ENCODE assay signal across 17 cellular contexts in genomic region chr17:75725504-75725903, GRCh38. TPM values are rescaled to one million over a fixed set of nuclear protein-coding genes. Genes with fewer than 3 reads are reported as not detected.
A peak's percentile ranks its signal among the peaks of the same experiment; 100 is the strongest.
DNase-seq lines count a peak whose midpoint lies in the region; ATAC-seq, FAIRE-seq and TF ChIP-seq lines count a peak whose summit lies in the region.
"Had no signal": no experiment of that assay in that cellular context is flagged by ENCODE, and none has a peak within 500 bp of the region (broad histone marks: within the 10 kb centered on the region; RNA-seq: fewer than 3 reads in every experiment).

No MANE protein-coding gene starts in this region.

- DNase-seq in breast epithelium (ENCODE audit: low spot score in 2 of 2) (no peak), MCF 10A (ENCODE audit: unreplicated experiment) (no peak), K562 (ENCODE audit: extremely low read depth in 1 of 4, low spot score in 3 of 4) (no peak), osteoblast (ENCODE audit: insufficient read length, low spot score, missing footprints) (peak; percentile 42), mesenteric fat pad (ENCODE audit: low spot score) (no peak), coronary artery (ENCODE audit: low spot score) (no peak)
- DNase-seq: CD8-positive, alpha-beta T cell; COR-L47; DMS153; DMS79 treated with DMSO at 0.1 percent for 48 hours; GDM1; H9 had no signal

- no peak for TF ChIP-seq EP300 in K562 (IDR thresholded peaks at IDR 0.05; ENCODE audit: low read length)

- H3K9me3 Mint-ChIP-seq in MCF 10A (ENCODE audit: unreplicated experiment): no peaks in the 10 kb centered on the region
- H3K9me3 Mint-ChIP-seq: CD8-positive, alpha-beta T cell; GM23338; H9 had no signal

- no peaks in the 10 kb centered on the region for H3K79me2 ChIP-seq in K562 (ENCODE audit: control insufficient read depth, insufficient read depth, low read length)
- H3K79me2 ChIP-seq in osteoblast (ENCODE audit: insufficient read depth, low read length): no peaks in the 10 kb centered on the region

- peaks cover 3% of the 10 kb centered on the region in 2 donors for H3K27me3 ChIP-seq in breast epithelium
- peaks cover 16 to 58% of the 10 kb centered on the region in 2 experiments for H3K27me3 ChIP-seq in K562 (ENCODE audit: control insufficient read depth in 2 of 2, insufficient read depth in 2 of 2, low read length in 2 of 2)
- peaks cover 20% of the 10 kb centered on the region for H3K27me3 ChIP-seq in osteoblast (ENCODE audit: insufficient read depth, low read length)

- no peak for TF ChIP-seq RAD21 in K562 (CRISPR knock-in tag; conservative IDR thresholded peaks at IDR 0.05 in 1 of 2, IDR thresholded peaks at IDR 0.05 in 1 of 2)

- no peak overlapping the region for H3K27ac Mint-ChIP-seq in MCF 10A (ENCODE audit: low read depth, unreplicated experiment)
- H3K27ac Mint-ChIP-seq: CD8-positive, alpha-beta T cell; GM23338 had no signal

- H3K27me3 Mint-ChIP-seq in MCF 10A (ENCODE audit: insufficient read depth, unreplicated experiment): no peaks in the 10 kb centered on the region

- H3K4me3 ChIP-seq in breast epithelium: peak overlapping the region in 1 of 3 donors; percentile 5
- no peak overlapping the region for H3K4me3 ChIP-seq in K562
- no peak overlapping the region for H3K4me3 ChIP-seq in osteoblast (ENCODE audit: insufficient read depth, low read length)
- no peak overlapping the region for H3K4me3 ChIP-seq in coronary artery
- H3K4me3 ChIP-seq: GM23338 had no signal

- TF ChIP-seq CTCF in breast epithelium (IDR thresholded peaks at IDR 0.05) (no peak), MCF 10A (IDR thresholded peaks at IDR 0.05; ENCODE audit: unreplicated experiment) (no peak), K562 (IDR thresholded peaks at IDR 0.05 in 2 of 3, conservative IDR thresholded peaks at IDR 0.05 in 1 of 3; ENCODE audit: insufficient read depth in 2 of 3, low read depth in 1 of 3, low read length in 3 of 3) (no peak), osteoblast (IDR thresholded peaks at IDR 0.05; ENCODE audit: extremely low read depth, low read depth, low read length) (no peak), coronary artery (IDR thresholded peaks at IDR 0.05) (no peak)

- H3K36me3 Mint-ChIP-seq in MCF 10A (ENCODE audit: insufficient read depth, unreplicated experiment): peaks cover 85% of the 10 kb centered on the region
- H3K36me3 Mint-ChIP-seq: CD8-positive, alpha-beta T cell had no signal

- H4K20me1 ChIP-seq in K562 (replicated peaks; ENCODE audit: control insufficient read depth, insufficient read depth, low read length): no peaks in the 10 kb centered on the region; the same call in 1 of the 2 replicates
- H4K20me1 ChIP-seq in osteoblast (ENCODE audit: insufficient read depth, low read length): no peaks in the 10 kb centered on the region

- no peak overlapping the region for H3K9ac ChIP-seq in K562 (ENCODE audit: insufficient read depth in 1 of 2, low read depth in 2 of 2, low read length in 2 of 2)

- no peak overlapping the region for H3K4me3 Mint-ChIP-seq in MCF 10A (ENCODE audit: unreplicated experiment)
- H3K4me3 Mint-ChIP-seq: CD14-positive monocyte; CD8-positive, alpha-beta T cell; GM23338; H9 had no signal

- ATAC-seq in K562: no peak
- ATAC-seq: CD8-positive, alpha-beta T cell; GM23338 had no signal

- in situ Hi-C loops in K562 (cut with MboI): no loop called here

- intact Hi-C loops in breast epithelium (cut with DNase I; ENCODE audit: low total_unique reads): no loop called here
- intact Hi-C loops in MCF 10A (cut with micrococcal nuclease): no loop called here
- intact Hi-C loops in K562 (cut with micrococcal nuclease): no loop called here

- H3K27ac ChIP-seq in breast epithelium: peak overlapping the region; percentile 19 to 21
- H3K27ac ChIP-seq in K562 (ENCODE audit: extremely low read depth, low read depth, low read length): no peak overlapping the region
- H3K27ac ChIP-seq in osteoblast (ENCODE audit: low read depth, low read length): no peak overlapping the region
- no peak overlapping the region for H3K27ac ChIP-seq in coronary artery
- H3K27ac ChIP-seq: 22Rv1 had no signal

- CTCF ChIA-PET in MCF 10A (lab: Yijun Ruan, JAX): interaction anchor here (0.6 to 1.4 kb wide), 6 partner anchors 22 to 54 kb away, joined by 3 to 8 read pairs (median 4); no protein-coding TSS in a partner anchor
- CTCF ChIA-PET in K562 (lab: Yijun Ruan, JAX; ENCODE audit: low intra/inter-chr PET ratio): no interaction called here

- TF ChIP-seq POLR2A in breast epithelium (IDR thresholded peaks at IDR 0.05) (no peak), K562 (conservative IDR thresholded peaks at IDR 0.05) (no peak)

- POLR2A ChIA-PET in MCF 10A (lab: Yijun Ruan, JAX): interaction anchor here (1.2 to 28.4 kb wide), 3 partner anchors 12 to 59 kb away, joined by 4 to 748 read pairs (median 18); partner anchors contain the start of genes RECQL5 and SAP30BP
- POLR2A ChIA-PET in K562 (lab: Yijun Ruan, JAX): interaction anchor here (0.6 to 1.9 kb wide), 6 partner anchors 9 to 172 kb away, joined by 3 to 4 read pairs (median 4); no protein-coding TSS in a partner anchor

- H2AFZ ChIP-seq in K562 (ENCODE audit: low read depth, low read length) (no peak overlapping the region), osteoblast (ENCODE audit: low read length) (no peak overlapping the region)
- H2AFZ ChIP-seq: GM23338 had no signal

- BruUV-seq in MCF 10A (replicated peaks; lab: Mats Ljungman, UMichigan) (no TSS peak), K562 (replicated peaks; lab: Mats Ljungman, UMichigan) (no TSS peak)

- H3K9me3 ChIP-seq in breast epithelium (no peaks in the 10 kb centered on the region), K562 (replicated peaks; ENCODE audit: control insufficient read depth, insufficient read depth, low read depth, low read length) (no peaks in the 10 kb centered on the region), osteoblast (ENCODE audit: low read depth, low read length) (no peaks in the 10 kb centered on the region)

- no peaks in the 10 kb centered on the region for H3K4me1 ChIP-seq in breast epithelium
- peaks cover 0 to 48% of the 10 kb centered on the region in 2 experiments; a peak in 3 of 5 replicates for H3K4me1 ChIP-seq in K562 (replicated peaks in 1 of 2; ENCODE audit: control insufficient read depth in 2 of 2, insufficient read depth in 2 of 2, low read length in 2 of 2)
- no peaks in the 10 kb centered on the region for H3K4me1 ChIP-seq in osteoblast (ENCODE audit: insufficient read depth, low read length)

- no peaks in the 10 kb centered on the region for H3K9me1 ChIP-seq in K562 (ENCODE audit: control insufficient read depth, insufficient read depth, low read length)

- 2% methylated on average over 7 of the region's 7 CpGs for WGBS in K562 (ENCODE audit: insufficient coverage, low coverage, missing lambda C conversion rate)

- H3K4me2 ChIP-seq in K562 (ENCODE audit: insufficient read depth, low read length) (no peak overlapping the region), osteoblast (ENCODE audit: insufficient read depth, low read length) (no peak overlapping the region)
- H3K4me2 ChIP-seq: GM23338 had no signal

- no peak for FAIRE-seq in K562 (lab: Jason Lieb, UNC)
- FAIRE-seq: D721Med, GM12892 had no signal

- H3K36me3 ChIP-seq in breast epithelium (no peaks in the 10 kb centered on the region), K562 (ENCODE audit: control insufficient read depth, insufficient read depth, low read length) (no peaks in the 10 kb centered on the region), osteoblast (ENCODE audit: insufficient read depth, low read length) (no peaks in the 10 kb centered on the region)

- peaks cover 6% of the 10 kb centered on the region for H3K4me1 Mint-ChIP-seq in MCF 10A (ENCODE audit: insufficient read depth, unreplicated experiment)

RNA-seq across cellular contexts. Expression of gene ITGB4, which starts 4.2 kb away (rescaled TPM):
- total RNA-seq in breast epithelium (100 to 1,000 TPM in 1 of 3 donors, 10 to 100 TPM in 1, 1 to 10 TPM in 1; 9.8 to 125 (median 67.2) TPM), MCF 10A (2022) (727 and 1,054 TPM in 2 replicates), K562 (2014; rRNA removed) (0.05 and 0.82 TPM in 2 replicates), K562 (2014; rRNA removed; fragmentation: Illumina TruSeq; extraction: Trizol) (not detected in 2 replicates), K562 (2015; rRNA removed; fragmentation: Illumina TruSeq; extraction: Trizol) (0.25 and 0.26 TPM in 2 replicates), K562 (2021) (0.89 and 2.8 TPM in 2 replicates), osteoblast (0.29 and 0.36 TPM in 2 replicates), mesenteric fat pad (13.9 TPM)
- total RNA-seq in K562 (2011; cell fraction: chromatin; rRNA removed; ENCODE audit: low replicate concordance): 0.84 and 1.1 TPM in 2 replicates
- total RNA-seq in K562 (2011; cell fraction: nucleolus; rRNA removed): 1.7 and 2.4 TPM in 2 replicates
- total RNA-seq in K562 (2011; cell fraction: nucleoplasm; rRNA removed): 1.4 and 1.9 TPM in 2 replicates
- polyA plus RNA-seq in K562 (2011; rRNA removed) (0.95 and 1.3 TPM in 2 replicates), K562 (2014; fragmentation: Illumina TruSeq; extraction: Trizol) (0.58 and 0.86 TPM in 2 replicates), K562 (2014; fragmentation: Nextera tagmentation; extraction: Ambion mirVana) (not detected), K562 (2014; rRNA removed) (0.93 and 1.2 TPM in 2 replicates)
- 1.1 and 2.0 TPM in 2 replicates for polyA plus RNA-seq in K562 (2011; cell fraction: cytosol; rRNA removed)
- 2.3 and 2.6 TPM in 2 replicates for polyA plus RNA-seq in K562 (2011; cell fraction: nucleus; rRNA removed)
- polyA plus RNA-seq in K562 (2012): 1.9 and 4.1 TPM in 2 replicates
- polyA minus RNA-seq in K562 (2011; rRNA and poly(A)+ RNA removed): 0.24 and 0.32 TPM in 2 replicates
- 3.4 and 4.2 TPM in 2 replicates for polyA minus RNA-seq in K562 (2011; cell fraction: cytosol; rRNA and poly(A)+ RNA removed)
- 0.89 and 1.2 TPM in 2 replicates for polyA minus RNA-seq in K562 (2011; cell fraction: nucleus; rRNA and poly(A)+ RNA removed)

RNA-seq across cellular contexts. Expression of gene GALK1, which starts 39.5 kb away (rescaled TPM):
- 10 to 100 TPM; 21.9 to 32.1 (median 24.9) TPM for total RNA-seq in breast epithelium
- total RNA-seq in MCF 10A (2022): 8.7 and 9.8 TPM in 2 replicates
- total RNA-seq in K562 (2011; cell fraction: chromatin; rRNA removed; ENCODE audit: low replicate concordance): 12.6 and 46.2 TPM in 2 replicates
- 46.2 and 53.6 TPM in 2 replicates for total RNA-seq in K562 (2011; cell fraction: nucleolus; rRNA removed)
- 21.6 and 27.1 TPM in 2 replicates for total RNA-seq in K562 (2011; cell fraction: nucleoplasm; rRNA removed)
- total RNA-seq in K562 (2014; rRNA removed): 51.6 and 58.5 TPM in 2 replicates
- 2.2 and 4.2 TPM in 2 replicates for total RNA-seq in K562 (2014; rRNA removed; fragmentation: Illumina TruSeq; extraction: Trizol)
- 23.2 and 23.4 TPM in 2 replicates for total RNA-seq in K562 (2015; rRNA removed; fragmentation: Illumina TruSeq; extraction: Trizol)
- 41.6 and 46.7 TPM in 2 replicates for total RNA-seq in K562 (2021)
- polyA plus RNA-seq in K562 (2011; rRNA removed): 17.4 and 31.4 TPM in 2 replicates
- 40.3 and 101 TPM in 2 replicates for polyA plus RNA-seq in K562 (2011; cell fraction: cytosol; rRNA removed)
- polyA plus RNA-seq in K562 (2011; cell fraction: nucleus; rRNA removed): 71.0 and 91.6 TPM in 2 replicates
- polyA plus RNA-seq in K562 (2012): 29.9 and 60.2 TPM in 2 replicates
- 6.1 and 15.8 TPM in 2 replicates for polyA plus RNA-seq in K562 (2014; fragmentation: Illumina TruSeq; extraction: Trizol)
- 1 to 10 TPM in 1 of 2 experiments, under 1 TPM in 1; 0.45 to 2.1 TPM for polyA plus RNA-seq in K562 (2014; fragmentation: Nextera tagmentation; extraction: Ambion mirVana)
- 36.4 and 40.3 TPM in 2 replicates for polyA plus RNA-seq in K562 (2014; rRNA removed)
- polyA minus RNA-seq in K562 (2011; rRNA and poly(A)+ RNA removed): 7.4 and 9.8 TPM in 2 replicates
- 23.4 and 30.8 TPM in 2 replicates for polyA minus RNA-seq in K562 (2011; cell fraction: cytosol; rRNA and poly(A)+ RNA removed)
- 18.3 and 25.1 TPM in 2 replicates for polyA minus RNA-seq in K562 (2011; cell fraction: nucleus; rRNA and poly(A)+ RNA removed)
- total RNA-seq in osteoblast: 25.3 and 27.7 TPM in 2 replicates
- 26.4 TPM for total RNA-seq in mesenteric fat pad

RNA-seq across cellular contexts. Expression of gene SAP30BP, which starts 58.4 kb away (rescaled TPM):
- total RNA-seq in breast epithelium: 10 to 100 TPM; 68.3 to 89.5 (median 86.1) TPM
- total RNA-seq in MCF 10A (2022): 108 and 123 TPM in 2 replicates
- total RNA-seq in K562 (2011; cell fraction: chromatin; rRNA removed; ENCODE audit: low replicate concordance): 143 and 213 TPM in 2 replicates
- total RNA-seq in K562 (2011; cell fraction: nucleolus; rRNA removed): 100 and 111 TPM in 2 replicates
- total RNA-seq in K562 (2011; cell fraction: nucleoplasm; rRNA removed): 123 and 149 TPM in 2 replicates
- total RNA-seq in K562 (2014; rRNA removed): 57.9 and 59.7 TPM in 2 replicates
- 45.3 and 51.8 TPM in 2 replicates for total RNA-seq in K562 (2014; rRNA removed; fragmentation: Illumina TruSeq; extraction: Trizol)
- 62.4 and 64.7 TPM in 2 replicates for total RNA-seq in K562 (2015; rRNA removed; fragmentation: Illumina TruSeq; extraction: Trizol)
- total RNA-seq in K562 (2021): 60.6 and 71.7 TPM in 2 replicates
- 69.3 and 70.7 TPM in 2 replicates for polyA plus RNA-seq in K562 (2011; rRNA removed)
- 58.9 and 85.2 TPM in 2 replicates for polyA plus RNA-seq in K562 (2011; cell fraction: cytosol; rRNA removed)
- 164 and 209 TPM in 2 replicates for polyA plus RNA-seq in K562 (2011; cell fraction: nucleus; rRNA removed)
- 49.6 and 51.6 TPM in 2 replicates for polyA plus RNA-seq in K562 (2012)
- polyA plus RNA-seq in K562 (2014; fragmentation: Illumina TruSeq; extraction: Trizol): 90.8 and 91.7 TPM in 2 replicates
- 100 to 1,000 TPM; 103 to 154 TPM for polyA plus RNA-seq in K562 (2014; fragmentation: Nextera tagmentation; extraction: Ambion mirVana)
- polyA plus RNA-seq in K562 (2014; rRNA removed): 67.8 and 86.4 TPM in 2 replicates
- polyA minus RNA-seq in K562 (2011; rRNA and poly(A)+ RNA removed): 49.7 and 52.3 TPM in 2 replicates
- polyA minus RNA-seq in K562 (2011; cell fraction: cytosol; rRNA and poly(A)+ RNA removed): 25.6 and 27.8 TPM in 2 replicates
- 44.7 and 59.0 TPM in 2 replicates for polyA minus RNA-seq in K562 (2011; cell fraction: nucleus; rRNA and poly(A)+ RNA removed)
- total RNA-seq in osteoblast: 48.1 and 60.7 TPM in 2 replicates
- 86.0 TPM for total RNA-seq in mesenteric fat pad

RNA-seq across cellular contexts. Expression of gene RECQL5, which starts 58.5 kb away (rescaled TPM):
- total RNA-seq in breast epithelium (10 to 100 TPM; 10.7 to 22.8 (median 14.1) TPM), MCF 10A (2022) (36.3 and 47.9 TPM in 2 replicates), K562 (2014; rRNA removed) (25.2 and 26.8 TPM in 2 replicates), K562 (2014; rRNA removed; fragmentation: Illumina TruSeq; extraction: Trizol) (12.3 and 14.5 TPM in 2 replicates), K562 (2015; rRNA removed; fragmentation: Illumina TruSeq; extraction: Trizol) (15.2 and 15.9 TPM in 2 replicates), K562 (2021) (34.8 and 35.7 TPM in 2 replicates), osteoblast (17.7 and 24.5 TPM in 2 replicates), mesenteric fat pad (12.7 TPM)
- total RNA-seq in K562 (2011; cell fraction: chromatin; rRNA removed; ENCODE audit: low replicate concordance): 97.0 and 197 TPM in 2 replicates
- total RNA-seq in K562 (2011; cell fraction: nucleolus; rRNA removed): 104 and 108 TPM in 2 replicates
- total RNA-seq in K562 (2011; cell fraction: nucleoplasm; rRNA removed): 77.7 and 81.3 TPM in 2 replicates
- polyA plus RNA-seq in K562 (2011; rRNA removed) (16.4 and 20.4 TPM in 2 replicates), K562 (2014; fragmentation: Illumina TruSeq; extraction: Trizol) (23.1 and 27.9 TPM in 2 replicates), K562 (2014; fragmentation: Nextera tagmentation; extraction: Ambion mirVana) (1 to 10 TPM; 4.1 to 5.8 TPM), K562 (2014; rRNA removed) (23.1 and 27.1 TPM in 2 replicates)
- 10.3 and 14.7 TPM in 2 replicates for polyA plus RNA-seq in K562 (2011; cell fraction: cytosol; rRNA removed)
- 132 and 169 TPM in 2 replicates for polyA plus RNA-seq in K562 (2011; cell fraction: nucleus; rRNA removed)
- 19.7 and 37.0 TPM in 2 replicates for polyA plus RNA-seq in K562 (2012)
- polyA minus RNA-seq in K562 (2011; rRNA and poly(A)+ RNA removed): 20.8 and 22.5 TPM in 2 replicates
- 11.2 and 20.5 TPM in 2 replicates for polyA minus RNA-seq in K562 (2011; cell fraction: cytosol; rRNA and poly(A)+ RNA removed)
- 31.6 and 42.1 TPM in 2 replicates for polyA minus RNA-seq in K562 (2011; cell fraction: nucleus; rRNA and poly(A)+ RNA removed)

RNA-seq across cellular contexts. Expression of gene UNK, which starts 59.1 kb away (rescaled TPM):
- total RNA-seq in breast epithelium (10 to 100 TPM; 18.7 to 43.3 (median 28.5) TPM), MCF 10A (2022) (12.3 and 16.0 TPM in 2 replicates), K562 (2014; rRNA removed) (12.8 and 16.0 TPM in 2 replicates), K562 (2014; rRNA removed; fragmentation: Illumina TruSeq; extraction: Trizol) (24.8 and 27.6 TPM in 2 replicates), K562 (2015; rRNA removed; fragmentation: Illumina TruSeq; extraction: Trizol) (25.8 and 27.7 TPM in 2 replicates), K562 (2021) (22.2 and 26.7 TPM in 2 replicates), osteoblast (18.5 and 23.6 TPM in 2 replicates), mesenteric fat pad (24.6 TPM)
- 112 and 148 TPM in 2 replicates for total RNA-seq in K562 (2011; cell fraction: chromatin; rRNA removed; ENCODE audit: low replicate concordance)
- total RNA-seq in K562 (2011; cell fraction: nucleolus; rRNA removed): 60.9 and 67.9 TPM in 2 replicates
- 116 and 161 TPM in 2 replicates for total RNA-seq in K562 (2011; cell fraction: nucleoplasm; rRNA removed)
- polyA plus RNA-seq in K562 (2011; rRNA removed) (38.6 and 38.7 TPM in 2 replicates), K562 (2014; fragmentation: Illumina TruSeq; extraction: Trizol) (36.5 and 38.1 TPM in 2 replicates), K562 (2014; fragmentation: Nextera tagmentation; extraction: Ambion mirVana) (10 to 100 TPM; 13.7 to 18.8 TPM), K562 (2014; rRNA removed) (24.2 and 25.4 TPM in 2 replicates)
- polyA plus RNA-seq in K562 (2011; cell fraction: cytosol; rRNA removed): 17.7 and 26.9 TPM in 2 replicates
- 31.3 and 35.3 TPM in 2 replicates for polyA plus RNA-seq in K562 (2011; cell fraction: nucleus; rRNA removed)
- 20.2 and 24.9 TPM in 2 replicates for polyA plus RNA-seq in K562 (2012)
- polyA minus RNA-seq in K562 (2011; rRNA and poly(A)+ RNA removed): 25.3 and 43.9 TPM in 2 replicates
- polyA minus RNA-seq in K562 (2011; cell fraction: cytosol; rRNA and poly(A)+ RNA removed): 6.6 and 14.4 TPM in 2 replicates
- 17.8 and 34.1 TPM in 2 replicates for polyA minus RNA-seq in K562 (2011; cell fraction: nucleus; rRNA and poly(A)+ RNA removed)

Comparison
In these comparisons a context has a peak if more than half of its experiments do, and no peak if none do; other contexts are left out.
1. H3K27ac ChIP-seq: peak in breast epithelium (2 of 2); none in K562 (single experiment), osteoblast (single experiment) and coronary artery (0 of 2).